In the genomic region with DNA sequence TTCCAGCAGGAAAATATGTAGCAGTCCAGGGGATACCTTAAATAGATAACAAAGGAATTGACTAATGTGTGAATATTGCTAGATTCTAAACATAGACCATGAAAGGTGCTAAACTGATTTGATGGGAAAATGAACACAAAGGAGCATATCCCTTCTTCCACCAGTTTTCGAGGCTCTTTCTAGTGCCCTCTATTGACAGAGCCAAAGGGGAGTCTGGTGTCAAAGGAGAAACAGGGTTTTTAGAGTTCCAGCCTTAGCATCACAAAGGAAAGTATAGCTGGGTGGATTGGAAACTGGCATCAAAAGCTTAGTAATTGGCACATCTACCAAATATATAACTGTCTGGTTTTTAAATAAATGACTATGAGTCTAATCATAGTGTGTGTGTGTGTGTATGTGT, we compare ENCODE assay signal across 27 cellular contexts.
"Had no signal": no experiment of that assay in that cellular context is flagged by ENCODE, and none has a peak within 500 bp of the region (broad histone marks: within the 10 kb centered on the region; RNA-seq: fewer than 3 reads in every experiment).

No MANE protein-coding gene starts in this region.

- H3K9ac ChIP-seq: KMS-11 had no signal

- H3K9me3 ChIP-seq: SJSA1 had no signal

- H3K4me2 ChIP-seq: KMS-11, PC-9 had no signal

- FAIRE-seq: HTR-8/SVneo, K562, RCC 7860 had no signal

- H3K4me1 ChIP-seq: SJSA1 had no signal

- H3K27me3 ChIP-seq: SJSA1 had no signal

- H3K27ac ChIP-seq: HL-60, KMS-11, PC-9, SJSA1, SK-N-MC had no signal

- DNase-seq: Kasumi-1, MM.1S, NCI-H1092 treated with DMSO at 0.1 percent for 48 hours, NCI-H1436, NCI-H187, NCI-H2029, NCI-H2081 treated with DMSO at 0.1 percent for 48 hours, NCI-H2171, NCI-H226, NCI-H446, NCI-H510A, NCI-H524 treated with DMSO at 0.1 percent for 48 hours, NCI-H69, NCI-H774, OCI-M1, PC-9, Right ventricle myocardium superior, RPMI8226, SIG-M5 had no signal

- H3K4me3 ChIP-seq: K562, PC-9, SJSA1, SK-N-MC had no signal

- H3K36me3 Mint-ChIP-seq: IgD-negative memory B cell had no signal

- H3K36me3 ChIP-seq: SJSA1 had no signal

- H2AFZ ChIP-seq: PC-9 had no signal

- ATAC-seq: K562 had no signal
